In the genomic region with DNA sequence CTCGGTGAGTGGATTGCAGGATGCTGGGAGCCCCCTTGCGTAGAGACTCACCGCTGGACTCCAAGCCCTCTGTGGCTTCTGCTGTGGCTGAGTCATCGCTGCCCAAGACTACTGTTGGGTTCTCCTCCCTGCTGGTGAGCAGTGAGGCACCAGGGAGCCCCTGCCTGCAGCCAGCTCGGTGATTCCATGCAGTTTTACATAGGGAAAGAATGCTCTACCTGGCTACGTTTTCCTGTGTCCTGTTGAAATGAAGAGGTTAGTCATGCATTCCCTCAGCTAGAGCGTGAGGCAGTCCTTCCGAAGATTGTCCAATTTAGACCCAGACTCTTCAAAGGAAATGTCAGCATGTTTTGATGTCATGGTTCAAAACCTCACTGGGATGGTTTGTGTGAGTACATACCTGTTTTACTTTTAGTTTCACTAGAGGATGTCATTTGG, we compare ENCODE assay signal across 8 cellular contexts. TPM values are rescaled to one million over a fixed set of nuclear protein-coding genes. Genes with fewer than 3 reads are reported as not detected.
DNase-seq lines count a peak whose midpoint lies in the region; ATAC-seq and TF ChIP-seq lines count a peak whose summit lies in the region.

No MANE protein-coding gene starts in this region.

- ATAC-seq in HG02798 (IDR thresholded peaks at IDR 0.05; ENCODE audit: poor library complexity, unreplicated experiment) = peak; percentile 53
- peak; percentile 60 to 65 for ATAC-seq in activated CD4-positive, CD25-positive, alpha-beta regulatory T cell treated with anti-CD3 and anti-CD28 coated beads, Interleukin-2, amount 50 U/mL, for 24 hours

- no peak for TF ChIP-seq CTCF in fibroblast of the aortic adventitia (IDR thresholded peaks at IDR 0.05; ENCODE audit: insufficient read depth, low read length)

- H3K4me3 ChIP-seq in fibroblast of the aortic adventitia (ENCODE audit: low read depth, low read length) = no peak overlapping the region

- DNase-seq in ELF-1 (ENCODE audit: low read depth, low spot score) (peak; percentile 44), fibroblast of the aortic adventitia (ENCODE audit: low read depth) (peak; percentile 23), NCI-H146 (lab: John Stamatoyannopoulos, UW) (no peak), NCI-H345 (lab: John Stamatoyannopoulos, UW) (no peak), cerebellar nuclear complex (lab: John Stamatoyannopoulos, UW) (no peak), SKM-1 treated with dmso at 0.1 percent for 144 hours (lab: John Stamatoyannopoulos, UW; ENCODE audit: unreplicated experiment) (no peak)

RNA-seq across cellular contexts. Expression of a gene that starts 28.2 kb away (rescaled TPM):
- 19.3 and 21.5 TPM in 2 replicates for total RNA-seq in fibroblast of the aortic adventitia (ENCODE audit: low replicate concordance)

Comparison
In these comparisons a context has a peak if more than half of its experiments do, and no peak if none do; other contexts are left out.
1. DNase-seq: peak in ELF-1 (single experiment) and fibroblast of the aortic adventitia (single experiment); none in NCI-H146 (single experiment), NCI-H345 (single experiment), cerebellar nuclear complex (0 of 2) and SKM-1 treated with dmso at 0.1 percent for 144 hours (single experiment).